ENCODE assay signal across 8 cellular contexts in genomic region chr4:15681372-15682339, GRCh38. TPM values are rescaled to one million over a fixed set of nuclear protein-coding genes. Genes with fewer than 3 reads are reported as not detected.
DNase-seq lines count a peak whose midpoint lies in the region; ATAC-seq, FAIRE-seq and TF ChIP-seq lines count a peak whose summit lies in the region.

Gene FAM200B (plus strand): TSS chr4:15681827. CDS start chr4:15686978, 5,151 bp downstream.

- intact Hi-C loops in aorta (cut with DNase I): loop anchor here in 1 of 2 donors (2.0 kb wide), 1 partner anchor 25 kb away; no protein-coding TSS in a partner anchor

- ATAC-seq in HG02981 (IDR thresholded peaks at IDR 0.05; ENCODE audit: unreplicated experiment) (peak; percentile 88), aorta (ENCODE audit: low FRiP score) (peak; percentile 100)

- H3K4me3 ChIP-seq in astrocyte of the cerebellum (ENCODE audit: low read depth, low read length) (peak within 1 kb of the TSS; percentile 83), rectal smooth muscle tissue (ENCODE audit: low read length) (peak within 1 kb of the TSS; percentile 73), aorta (ENCODE audit: low read length in 2 of 2) (peak within 1 kb of the TSS; percentile 72 to 93)

- H3K9me3 ChIP-seq in aorta (ENCODE audit: control insufficient read depth, low read length): no peaks in the 10 kb centered on the region

- peak; percentile 19 for TF ChIP-seq CTCF in astrocyte of the cerebellum (IDR thresholded peaks at IDR 0.05; ENCODE audit: low read depth, low read length, missing control alignments)

- WGBS in aorta, 2 donors: 0% methylated on average over 56 of the region's 56 CpGs

- H3K36me3 ChIP-seq in rectal smooth muscle tissue (ENCODE audit: control insufficient read depth, insufficient read depth, low read length): no peaks in the 10 kb centered on the region
- no peaks in the 10 kb centered on the region for H3K36me3 ChIP-seq in aorta (ENCODE audit: control insufficient read depth in 1 of 2, insufficient read depth in 2 of 2, low read length in 1 of 2)

- H3K27ac ChIP-seq in rectal smooth muscle tissue (ENCODE audit: low read depth, low read length): peak within 1 kb of the TSS; percentile 85
- peak within 1 kb of the TSS in 1 of 2 donors; percentile 89 for H3K27ac ChIP-seq in aorta (ENCODE audit: low read depth in 1 of 2, low read length in 2 of 2)

- in situ Hi-C loops in astrocyte of the cerebellum (cut with HindIII; ENCODE audit: low sequenced_read_pairs): no loop called here

- peak; percentile 93 for DNase-seq in GM18507 (ENCODE audit: extremely low spot score, insufficient read length, low read depth)
- peak; percentile 91 for DNase-seq in NCI-H2029 treated with DMSO at 0.1 percent for 48 hours (lab: John Stamatoyannopoulos, UW)
- peak; percentile 99 for DNase-seq in T-helper 9 cell
- DNase-seq in astrocyte of the cerebellum (ENCODE audit: low read depth): peak; percentile 96
- DNase-seq in hepatic stellate cell (ENCODE audit: low spot score): peak; percentile 96
- DNase-seq in aorta: peak; percentile 99 to 100

- peak within 1 kb of the TSS; percentile 71 for H3K9ac ChIP-seq in rectal smooth muscle tissue (ENCODE audit: low read length)

- H3K4me1 ChIP-seq in rectal smooth muscle tissue (ENCODE audit: control insufficient read depth, insufficient read depth, low read length): peaks cover 2% of the 10 kb centered on the region
- peaks cover 0 to 6% of the 10 kb centered on the region in 2 donors for H3K4me1 ChIP-seq in aorta (ENCODE audit: control insufficient read depth in 1 of 2, insufficient read depth in 2 of 2, low read length in 2 of 2)

- peak; percentile 98 for FAIRE-seq in GM18507 (lab: Jason Lieb, UNC)

- H3K27me3 ChIP-seq in rectal smooth muscle tissue (ENCODE audit: control insufficient read depth, insufficient read depth, low read length) (no peaks in the 10 kb centered on the region), aorta (ENCODE audit: control insufficient read depth in 1 of 2, insufficient read depth in 2 of 2, low read length in 1 of 2) (no peaks in the 10 kb centered on the region)

RNA-seq across cellular contexts. Expression of gene FAM200B, which starts in this region (rescaled TPM):
- total RNA-seq in aorta: 10 to 100 TPM; 23.0 to 35.6 TPM
- 100 to 1,000 TPM in 1 of 2 donors, 10 to 100 TPM in 1; 42.2 to 116 TPM for polyA plus RNA-seq in aorta
